In the genomic region with DNA sequence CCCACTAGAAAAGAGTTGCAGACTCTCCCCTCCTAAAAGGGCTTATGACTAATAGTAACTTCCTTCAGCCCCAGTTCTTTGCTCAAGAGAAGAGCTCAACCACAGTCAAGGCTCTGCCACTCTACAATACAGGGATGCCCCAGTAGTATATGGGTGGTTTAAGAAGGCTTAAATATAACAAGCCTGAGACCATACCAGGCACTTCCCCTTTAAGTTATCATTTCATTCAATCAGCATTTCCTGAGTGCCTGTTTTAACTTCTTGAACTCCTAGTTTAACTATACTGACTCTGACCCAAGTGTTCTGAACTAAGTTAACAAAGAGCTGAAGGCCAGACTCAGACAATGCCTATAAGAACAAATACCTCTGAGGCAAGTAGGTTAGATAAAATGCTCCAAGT, we compare ENCODE assay signal across 10 cellular contexts. TPM values are rescaled to one million over a fixed set of nuclear protein-coding genes. Genes with fewer than 3 reads are reported as not detected.
DNase-seq lines count a peak whose midpoint lies in the region; ATAC-seq and TF ChIP-seq lines count a peak whose summit lies in the region.
"Had no signal": no experiment of that assay in that cellular context is flagged by ENCODE, and none has a peak within 500 bp of the region (broad histone marks: within the 10 kb centered on the region; RNA-seq: fewer than 3 reads in every experiment).

No MANE protein-coding gene starts in this region.

- DNase-seq in activated T-cell treated with anti-CD3 and anti-CD28 coated beads for 4 hours (peak; percentile 5), SJSA1 (ENCODE audit: low read depth in 1 of 2, low spot score in 2 of 2) (no peak), psoas muscle (no peak), type B pancreatic cell (ENCODE audit: extremely low spot score, unreplicated experiment) (no peak), gastrocnemius medialis (no peak)
- DNase-seq in activated T-cell treated with anti-CD3 and anti-CD28 coated beads, Interleukin-2, amount 50 U/mL, for 48 hours, result no peak
- DNase-seq in activated naive CD8-positive, alpha-beta T cell treated with anti-CD3 and anti-CD28 coated beads for 36 hours, result peak; percentile 5
- DNase-seq: endodermal cell, NCI-H510A had no signal

- H3K4me1 ChIP-seq in SJSA1 (replicated peaks) (peaks cover 26% of the 10 kb centered on the region), psoas muscle (no peaks in the 10 kb centered on the region), gastrocnemius medialis (no peaks in the 10 kb centered on the region)

- peaks cover 51% of the 10 kb centered on the region for H3K36me3 Mint-ChIP-seq in activated naive CD8-positive, alpha-beta T cell treated with anti-CD3 and anti-CD28 coated beads for 36 hours
- peaks cover 16% of the 10 kb centered on the region for H3K36me3 Mint-ChIP-seq in type B pancreatic cell

- H3K4me3 ChIP-seq in SJSA1 (no peak overlapping the region), psoas muscle (no peak overlapping the region), gastrocnemius medialis (no peak overlapping the region)

- no peaks in the 10 kb centered on the region for H3K27me3 ChIP-seq in SJSA1 (replicated peaks)
- H3K27me3 ChIP-seq in psoas muscle (ENCODE audit: insufficient read depth in 3 of 3, low read length in 2 of 3), result no peaks in the 10 kb centered on the region
- no peaks in the 10 kb centered on the region for H3K27me3 ChIP-seq in gastrocnemius medialis

- TF ChIP-seq CTCF in psoas muscle (IDR thresholded peaks at IDR 0.05) (no peak), type B pancreatic cell (conservative IDR thresholded peaks at IDR 0.05) (no peak), gastrocnemius medialis (IDR thresholded peaks at IDR 0.05 in 4 of 5, conservative IDR thresholded peaks at IDR 0.05 in 1 of 5) (no peak)

- no peak for TF ChIP-seq POLR2A in gastrocnemius medialis (IDR thresholded peaks at IDR 0.05)

- H3K36me3 ChIP-seq in SJSA1 (peaks cover 46% of the 10 kb centered on the region), psoas muscle (ENCODE audit: insufficient read depth in 1 of 2, low read depth in 1 of 2) (peaks cover 5 to 98% of the 10 kb centered on the region in 2 donors), gastrocnemius medialis (peaks cover 2 to 40% of the 10 kb centered on the region in 2 donors)

- H3K9me3 Mint-ChIP-seq in activated naive CD8-positive, alpha-beta T cell treated with anti-CD3 and anti-CD28 coated beads for 36 hours, result no peaks in the 10 kb centered on the region
- H3K9me3 Mint-ChIP-seq in type B pancreatic cell, result no peaks in the 10 kb centered on the region
- H3K9me3 Mint-ChIP-seq: endodermal cell had no signal

- ATAC-seq in psoas muscle (peak in 3 of 4 donors; percentile 30 to 54 (median 44)), GM18861 (IDR thresholded peaks at IDR 0.05; ENCODE audit: unreplicated experiment) (no peak), gastrocnemius medialis (no peak)

- intact Hi-C loops in psoas muscle (cut with DNase I), result no loop called here
- intact Hi-C loops in gastrocnemius medialis (cut with DNase I; ENCODE audit: low total_unique reads), result no loop called here

- H3K27ac Mint-ChIP-seq in activated naive CD8-positive, alpha-beta T cell treated with anti-CD3 and anti-CD28 coated beads for 36 hours, result peak overlapping the region; percentile 92
- no peak overlapping the region for H3K27ac Mint-ChIP-seq in type B pancreatic cell
- H3K27ac Mint-ChIP-seq: endodermal cell had no signal

- no peaks in the 10 kb centered on the region for H3K27me3 Mint-ChIP-seq in activated naive CD8-positive, alpha-beta T cell treated with anti-CD3 and anti-CD28 coated beads for 36 hours
- no peaks in the 10 kb centered on the region for H3K27me3 Mint-ChIP-seq in type B pancreatic cell

- peak overlapping the region; percentile 23; the same call in 1 of the 2 replicates for H3K27ac ChIP-seq in SJSA1
- H3K27ac ChIP-seq in psoas muscle, result no peak overlapping the region
- no peak overlapping the region for H3K27ac ChIP-seq in gastrocnemius medialis

- peaks cover 40% of the 10 kb centered on the region for H3K4me1 Mint-ChIP-seq in activated naive CD8-positive, alpha-beta T cell treated with anti-CD3 and anti-CD28 coated beads for 36 hours
- H3K4me1 Mint-ChIP-seq in type B pancreatic cell (ENCODE audit: unreplicated experiment), result peaks cover 4% of the 10 kb centered on the region

- in situ Hi-C loops in gastrocnemius medialis (cut with MboI; ENCODE audit: low sequenced_read_pairs in 4 of 4), result loop anchor here in 3 of 4 donors (25.0 kb wide), 1 partner anchor 263 kb away; the partner anchor contains the start of gene COA7 (in 3 of the 3)

- peak overlapping the region; percentile 55 for H3K4me3 Mint-ChIP-seq in activated naive CD8-positive, alpha-beta T cell treated with anti-CD3 and anti-CD28 coated beads for 36 hours
- H3K4me3 Mint-ChIP-seq in type B pancreatic cell, result no peak overlapping the region
- H3K4me3 Mint-ChIP-seq: endodermal cell had no signal

- H3K9me3 ChIP-seq in SJSA1 (replicated peaks) (no peaks in the 10 kb centered on the region), psoas muscle (no peaks in the 10 kb centered on the region), gastrocnemius medialis (no peaks in the 10 kb centered on the region)

RNA-seq across cellular contexts. Expression of gene PRPF38A, which starts 19.8 kb away (rescaled TPM):
- 20.9 and 21.1 TPM in 2 replicates for total RNA-seq in SJSA1 (2014; rRNA removed; shearing (Covaris generic))
- 100 to 1,000 TPM; 114 to 119 TPM for total RNA-seq in activated naive CD8-positive, alpha-beta T cell treated with anti-CD3 and anti-CD28 coated beads for 36 hours
- 10 to 100 TPM; 11.6 to 25.6 (median 17.6) TPM for total RNA-seq in psoas muscle
- 10 to 100 TPM in 2 of 3 donors, 1 to 10 TPM in 1; 7.1 to 25.1 (median 16.2) TPM for polyA plus RNA-seq in psoas muscle
- total RNA-seq in type B pancreatic cell (ENCODE audit: low replicate concordance), result 55.6 and 70.7 TPM in 2 replicates
- total RNA-seq in gastrocnemius medialis, result 1 to 10 TPM; 3.0 to 8.2 (median 5.3) TPM

RNA-seq across cellular contexts. Expression of gene ORC1, which starts 20.0 kb away (rescaled TPM):
- total RNA-seq in SJSA1 (2014; rRNA removed; shearing (Covaris generic)), result 21.9 and 23.9 TPM in 2 replicates
- 10 to 100 TPM; 54.3 to 54.4 TPM for total RNA-seq in activated naive CD8-positive, alpha-beta T cell treated with anti-CD3 and anti-CD28 coated beads for 36 hours
- total RNA-seq in psoas muscle, result under 1 TPM; 0.10 to 0.25 (median 0.19) TPM
- 1 to 10 TPM in 1 of 3 donors, under 1 TPM in 2; 0.17 to 6.0 (median 0.39) TPM for polyA plus RNA-seq in psoas muscle
- 6.5 and 14.8 TPM in 2 replicates for total RNA-seq in type B pancreatic cell (ENCODE audit: low replicate concordance)
- 1 to 10 TPM in 1 of 4 donors, under 1 TPM in 3; 0.29 to 2.6 (median 0.50) TPM for total RNA-seq in gastrocnemius medialis

RNA-seq across cellular contexts. Expression of gene CC2D1B, which starts 58.2 kb away (rescaled TPM):
- total RNA-seq in SJSA1 (2014; rRNA removed; shearing (Covaris generic)), result 21.4 and 24.1 TPM in 2 replicates
- total RNA-seq in activated naive CD8-positive, alpha-beta T cell treated with anti-CD3 and anti-CD28 coated beads for 36 hours, result 10 to 100 TPM; 26.1 to 26.5 TPM
- total RNA-seq in psoas muscle (10 to 100 TPM; 30.3 to 47.8 (median 33.7) TPM), type B pancreatic cell (ENCODE audit: low replicate concordance) (33.7 and 35.9 TPM in 2 replicates), gastrocnemius medialis (10 to 100 TPM; 34.1 to 62.7 (median 52.2) TPM)
- polyA plus RNA-seq in psoas muscle, result 10 to 100 TPM; 21.9 to 32.9 (median 27.9) TPM

Comparison
In these comparisons a context has a peak if more than half of its experiments do, and no peak if none do; other contexts are left out.
1. DNase-seq: peak in activated T-cell treated with anti-CD3 and anti-CD28 coated beads for 4 hours (single experiment) and activated naive CD8-positive, alpha-beta T cell treated with anti-CD3 and anti-CD28 coated beads for 36 hours (single experiment); none in activated T-cell treated with anti-CD3 and anti-CD28 coated beads, Interleukin-2, amount 50 U/mL, for 48 hours (0 of 2), SJSA1 (0 of 2), psoas muscle (0 of 2), type B pancreatic cell (single experiment) and gastrocnemius medialis (0 of 2).
2. ATAC-seq: peak in psoas muscle (3 of 4); none in GM18861 (single experiment) and gastrocnemius medialis (0 of 2).